In the genomic region with DNA sequence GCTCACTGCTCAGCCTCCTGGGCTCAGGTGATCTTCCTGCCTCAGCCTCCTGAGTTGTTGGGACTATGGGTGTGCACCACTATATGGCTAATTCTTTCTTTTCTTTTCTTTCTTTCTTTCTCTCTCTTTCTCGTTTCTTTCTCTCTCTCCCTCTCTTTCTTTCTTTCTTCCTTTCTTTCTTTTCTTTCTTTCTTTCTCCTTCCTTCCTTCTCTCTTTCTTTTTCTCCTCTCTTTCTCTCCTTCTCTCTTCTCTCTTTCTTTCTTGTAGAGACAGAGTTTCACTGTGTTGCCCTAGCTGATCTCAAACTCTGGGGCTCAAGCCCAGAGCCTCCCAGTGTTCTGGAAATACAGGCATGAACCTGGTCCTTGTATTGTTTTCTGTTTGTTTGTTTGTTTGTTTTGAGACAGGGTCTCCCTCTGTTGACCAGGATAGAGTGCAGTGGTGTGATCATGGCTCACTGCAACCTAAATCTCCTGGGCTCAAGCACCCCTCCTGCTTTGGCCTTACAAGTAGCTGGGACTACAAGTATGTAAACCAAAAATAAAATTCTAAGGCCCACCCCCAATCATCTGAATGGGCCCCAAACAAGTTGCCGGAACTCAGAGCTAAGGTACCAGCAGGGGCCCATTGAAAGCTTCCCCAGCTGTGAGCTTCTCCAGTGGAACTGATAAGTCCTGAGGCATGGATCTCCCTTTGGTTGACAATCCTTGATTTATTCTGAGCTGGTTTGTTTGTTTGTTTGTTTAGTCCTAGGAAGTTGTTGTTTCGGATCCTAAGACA, we compare ENCODE assay signal across 23 cellular contexts. TPM values are rescaled to one million over a fixed set of nuclear protein-coding genes. Genes with fewer than 3 reads are reported as not detected.
DNase-seq lines count a peak whose midpoint lies in the region; ATAC-seq and TF ChIP-seq lines count a peak whose summit lies in the region.
"Had no signal": no experiment of that assay in that cellular context is flagged by ENCODE, and none has a peak within 500 bp of the region (broad histone marks: within the 10 kb centered on the region; RNA-seq: fewer than 3 reads in every experiment).

No MANE protein-coding gene starts in this region.

- H3K4me3 Mint-ChIP-seq in H9 (peak overlapping the region; percentile 26 to 31), WTC11 (peak overlapping the region; percentile 56), nephron progenitor cell (no peak overlapping the region)
- H3K4me3 Mint-ChIP-seq: CD4-positive, alpha-beta T cell; HFFc6 had no signal

- H3K14ac ChIP-seq in H9 (ENCODE audit: insufficient read depth, low read length) = no peak overlapping the region

- no peak overlapping the region for H3K18ac ChIP-seq in H9 (ENCODE audit: insufficient read length, low read depth, low read length)

- H3K9ac ChIP-seq in H9 (ENCODE audit: extremely low read depth, insufficient read length, low read length) = no peak overlapping the region
- H3K9ac ChIP-seq: BLaER1 treated with 17β-estradiol and CSF1 and Interleukin-3, amounts not matched to agents 10 nM and 100 nM had no signal

- H3K79me2 ChIP-seq in H9 (ENCODE audit: insufficient read depth, low read length) = no peaks in the 10 kb centered on the region

- H3K56ac ChIP-seq in H9 (ENCODE audit: insufficient read length, low read depth, low read length) = no peak overlapping the region

- peaks cover 0 to 3% of the 10 kb centered on the region in 2 experiments; a peak in 1 of 5 replicates for H3K9me3 Mint-ChIP-seq in H9
- H3K9me3 Mint-ChIP-seq in WTC11 = peaks cover 6% of the 10 kb centered on the region
- no peaks in the 10 kb centered on the region for H3K9me3 Mint-ChIP-seq in nephron progenitor cell
- H3K9me3 Mint-ChIP-seq: CD4-positive, alpha-beta T cell; HFFc6 had no signal

- H3K4me1 Mint-ChIP-seq in H9 (peaks cover 65 to 69% of the 10 kb centered on the region in 2 experiments), WTC11 (peaks cover 64% of the 10 kb centered on the region), nephron progenitor cell (peaks cover 19% of the 10 kb centered on the region)

- H2BK15ac ChIP-seq in H9 (ENCODE audit: low read depth, low read length) = no peak overlapping the region

- H3K27ac Mint-ChIP-seq in H9 (peak overlapping the region; percentile 96 to 99 (median 99)), WTC11 (peak overlapping the region; percentile 98), nephron progenitor cell (peak overlapping the region; percentile 85)
- H3K27ac Mint-ChIP-seq: CD4-positive, alpha-beta T cell; HFFc6 had no signal

- no CpG with 5 or more reads among the region's 3 CpGs for WGBS in H9 (ENCODE audit: extremely low coverage, insufficient read length, low lambda C conversion rate)
- no CpG with 5 or more reads among the region's 3 CpGs for WGBS in iPS DF 6.9 (ENCODE audit: insufficient coverage, insufficient read length)

- no peaks in the 10 kb centered on the region for H3K27me3 ChIP-seq in H9 (ENCODE audit: insufficient read depth, low read length)
- no peaks in the 10 kb centered on the region for H3K27me3 ChIP-seq in iPS DF 6.9 (ENCODE audit: control insufficient read depth, insufficient read depth, low read length)
- H3K27me3 ChIP-seq in upper lobe of right lung = peaks cover 7% of the 10 kb centered on the region
- H3K27me3 ChIP-seq: BLaER1 treated with 17β-estradiol and CSF1 and Interleukin-3, amounts not matched to agents 10 nM and 100 nM had no signal

- no peak overlapping the region for H2BK120ac ChIP-seq in H9 (ENCODE audit: low read depth, low read length, poor library complexity, severe bottlenecking)

- ATAC-seq in WTC11 (peak; percentile 33), upper lobe of right lung (no peak)
- ATAC-seq: A549, Right ventricle myocardium inferior, SK-N-SH treated with all-trans-retinoic acid at 6 μM for 48 hours had no signal

- DNase-seq in H9 (peak; percentile 61), WTC11 (ENCODE audit: low spot score) (no peak), iPS DF 6.9 (ENCODE audit: low read depth, low spot score) (peak; percentile 72), nephron progenitor cell (no peak), upper lobe of right lung (no peak), hepatic stellate cell (ENCODE audit: low spot score) (no peak), erythroblast (lab: John Stamatoyannopoulos, UW) (no peak)
- DNase-seq: AML-193; CD4-positive, alpha-beta T cell; H7; HFFc6; KBM-7; MV-4-11; NCI-H1105 treated with DMSO at 0.1 percent for 48 hours; NCI-H146; NCI-H1930; NCI-H526 treated with DMSO at 0.1 percent for 48 hours; PC-9; SJCRH30 had no signal

- intact Hi-C loops in upper lobe of right lung (cut with DNase I) = no loop called here

- CTCF ChIA-PET in WTC11 (lab: Charles Lee) = interaction anchor here (1.0 to 2.9 kb wide), 9 partner anchors 10 to 307 kb away, joined by 3 to 27 read pairs (median 5); a partner anchor contains a TSS

- H3K4me1 ChIP-seq in H9 (ENCODE audit: insufficient read depth, low read length) (peaks cover 28% of the 10 kb centered on the region; the same call in 1 of the 2 replicates), iPS DF 6.9 (ENCODE audit: control insufficient read depth, insufficient read depth, low read length) (peaks cover 11% of the 10 kb centered on the region), upper lobe of right lung (no peaks in the 10 kb centered on the region)
- H3K4me1 ChIP-seq: A549; BLaER1 treated with 17β-estradiol and CSF1 and Interleukin-3, amounts not matched to agents 10 nM and 100 nM; SJCRH30 had no signal

- H3K36me3 Mint-ChIP-seq in H9 (ENCODE audit: insufficient read depth in 1 of 3, low read depth in 3 of 3) (peaks cover 0 to 4% (median 0%) of the 10 kb centered on the region in 3 experiments; a peak in 2 of 7 replicates), WTC11 (no peaks in the 10 kb centered on the region), nephron progenitor cell (ENCODE audit: low read depth) (no peaks in the 10 kb centered on the region)

- peak overlapping the region; percentile 77 for H2BK20ac ChIP-seq in H9 (ENCODE audit: low read depth, low read length, poor library complexity, severe bottlenecking)

- H3T11ph ChIP-seq in H9 (ENCODE audit: low read length) = no peak overlapping the region

- TF ChIP-seq CTCF in H9 (conservative IDR thresholded peaks at IDR 0.05) (no peak), WTC11 (IDR thresholded peaks at IDR 0.05) (no peak), nephron progenitor cell (IDR thresholded peaks at IDR 0.05) (no peak), upper lobe of right lung (IDR thresholded peaks at IDR 0.05) (no peak)

- peaks cover 2% of the 10 kb centered on the region; the same call in 1 of the 2 replicates for H3K27me3 Mint-ChIP-seq in H9 (ENCODE audit: low read depth)
- H3K27me3 Mint-ChIP-seq in WTC11 (ENCODE audit: low read depth) = no peaks in the 10 kb centered on the region
- H3K27me3 Mint-ChIP-seq in nephron progenitor cell (ENCODE audit: low read depth, poor library complexity) = peaks cover 26% of the 10 kb centered on the region

- no peak for TF ChIP-seq POLR2A in erythroblast (IDR thresholded peaks at IDR 0.05; ENCODE audit: low read length)

- H3K9me3 ChIP-seq in H9 (ENCODE audit: control insufficient read depth, low read depth, low read length) (no peaks in the 10 kb centered on the region), iPS DF 6.9 (ENCODE audit: control insufficient read depth, insufficient read depth, low read length) (no peaks in the 10 kb centered on the region), upper lobe of right lung (no peaks in the 10 kb centered on the region)
- H3K9me3 ChIP-seq: A549; BLaER1 treated with 17β-estradiol and CSF1 and Interleukin-3, amounts not matched to agents 10 nM and 100 nM; SJCRH30 had no signal

- H3K79me1 ChIP-seq in H9 (ENCODE audit: insufficient read depth, low read depth, low read length, poor library complexity, severe bottlenecking) = no peaks in the 10 kb centered on the region

- peak overlapping the region; percentile 1 for H3K4me2 ChIP-seq in H9 (ENCODE audit: insufficient read depth, insufficient read length, low read length)
- H3K4me2 ChIP-seq: A549; BLaER1 treated with 17β-estradiol and CSF1 and Interleukin-3, amounts not matched to agents 10 nM and 100 nM; PC-9 had no signal

- H3K23ac ChIP-seq in H9 (ENCODE audit: insufficient read length, low read depth, low read length) = no peak overlapping the region

- H4K91ac ChIP-seq in H9 (ENCODE audit: insufficient read length, low read depth, low read length) = no peak overlapping the region

- no peaks in the 10 kb centered on the region for H3K23me2 ChIP-seq in H9 (ENCODE audit: insufficient read length, low read depth, low read length, poor library complexity, severe bottlenecking)

- no peak overlapping the region for H3K4ac ChIP-seq in H9 (ENCODE audit: low read depth, low read length)

- H2BK12ac ChIP-seq in H9 (ENCODE audit: insufficient read length, low read depth, low read length) = no peak overlapping the region

- H2AK5ac ChIP-seq in H9 (ENCODE audit: insufficient read length, low read length) = no peak overlapping the region

- no peak overlapping the region for H2AFZ ChIP-seq in H9 (ENCODE audit: low read length)
- H2AFZ ChIP-seq: PC-9 had no signal

- POLR2A ChIA-PET in WTC11 (lab: Charles Lee) = interaction anchor here (0.7 to 2.6 kb wide), 3 partner anchors 13 to 38 kb away, joined by 3 to 21 read pairs (median 3); a partner anchor contains a TSS

- peak overlapping the region; percentile 89 for H3K27ac ChIP-seq in H9 (ENCODE audit: insufficient read length, low read depth, low read length)
- H3K27ac ChIP-seq in iPS DF 6.9 (ENCODE audit: low read length) = peak overlapping the region; percentile 55
- no peak overlapping the region for H3K27ac ChIP-seq in upper lobe of right lung
- H3K27ac ChIP-seq: A549; BLaER1 treated with 17β-estradiol and CSF1 and Interleukin-3, amounts not matched to agents 10 nM and 100 nM; PC-9; SJCRH30 had no signal

- H4K20me1 ChIP-seq in H9 (ENCODE audit: control insufficient read depth, insufficient read depth, insufficient read length) = no peaks in the 10 kb centered on the region
- H4K20me1 ChIP-seq: BLaER1 treated with 17β-estradiol and CSF1 and Interleukin-3, amounts not matched to agents 10 nM and 100 nM had no signal

- H4K5ac ChIP-seq in H9 (ENCODE audit: insufficient read length, low read depth, low read length) = no peak overlapping the region

- no peak overlapping the region for H4K8ac ChIP-seq in H9 (replicated peaks; ENCODE audit: insufficient read length, low read depth, low read length)

- H2BK5ac ChIP-seq in H9 (ENCODE audit: insufficient read length, low read length) = no peak overlapping the region

- H3K4me3 ChIP-seq in iPS DF 6.9 (ENCODE audit: low read length) = no peak overlapping the region
- no peak overlapping the region for H3K4me3 ChIP-seq in upper lobe of right lung
- H3K4me3 ChIP-seq: A549; BLaER1 treated with 17β-estradiol and CSF1 and Interleukin-3, amounts not matched to agents 10 nM and 100 nM; PC-9; SJCRH30 had no signal

- H3K36me3 ChIP-seq in iPS DF 6.9 (ENCODE audit: control insufficient read depth, insufficient read depth, low read length) = no peaks in the 10 kb centered on the region
- H3K36me3 ChIP-seq in upper lobe of right lung = no peaks in the 10 kb centered on the region
- H3K36me3 ChIP-seq: BLaER1 treated with 17β-estradiol and CSF1 and Interleukin-3, amounts not matched to agents 10 nM and 100 nM; SJCRH30 had no signal

RNA-seq across cellular contexts. Expression of a gene that starts 11.9 kb away (rescaled TPM):
- total RNA-seq in H9 (2021) (861 and 876 TPM in 2 replicates), WTC11 (2021) (736 to 764 TPM (median 736 TPM) in 3 replicates), upper lobe of right lung (394 TPM)

RNA-seq across cellular contexts. Expression of a gene that starts 37.7 kb away (rescaled TPM):
- total RNA-seq in H9 (2021) = 0.20 and 0.31 TPM in 2 replicates
- total RNA-seq in WTC11 (2021) = 7.0 to 10.3 TPM (median 7.9 TPM) in 3 replicates
- total RNA-seq in upper lobe of right lung = 1.2 TPM
- total RNA-seq: CD4-positive, alpha-beta T cell; Right ventricle myocardium inferior had no signal

Comparison
In these comparisons a context has a peak if more than half of its experiments do, and no peak if none do; other contexts are left out.
1. DNase-seq: peak in H9 (single experiment) and iPS DF 6.9 (single experiment); none in WTC11 (single experiment), nephron progenitor cell (single experiment), upper lobe of right lung (single experiment), hepatic stellate cell (single experiment) and erythroblast (0 of 2).
2. Peak in every context shown above with its lines, with median percentiles within 50 percentile points of each other: H3K27ac Mint-ChIP-seq.